10 cellular contexts compared by ENCODE assay signal in genomic region chr20:29689411-29690225, GRCh38.
DNase-seq lines count a peak whose midpoint lies in the region; ATAC-seq lines count a peak whose summit lies in the region.
"Had no signal": no experiment of that assay in that cellular context is flagged by ENCODE, and none has a peak within 500 bp of the region (broad histone marks: within the 10 kb centered on the region; RNA-seq: fewer than 3 reads in every experiment).

No MANE protein-coding gene starts in this region.

- no peak overlapping the region for H3K18ac ChIP-seq in mesenchymal stem cell (ENCODE audit: low read depth in 1 of 2, low read length in 2 of 2)
- no peak overlapping the region for H3K18ac ChIP-seq in neuronal stem cell (ENCODE audit: low read length)

- H3K79me1 ChIP-seq in mesenchymal stem cell (replicated peaks; ENCODE audit: low read length, poor library complexity, severe bottlenecking) (no peaks in the 10 kb centered on the region), neuronal stem cell (ENCODE audit: low read depth, low read length) (no peaks in the 10 kb centered on the region)

- H3K9me3 ChIP-seq in mesenchymal stem cell (ENCODE audit: control insufficient read depth, low read length), result no peaks in the 10 kb centered on the region
- H3K9me3 ChIP-seq in neuronal stem cell (replicated peaks in 1 of 2; ENCODE audit: control insufficient read depth in 2 of 2, insufficient read depth in 1 of 2, low read depth in 1 of 2, low read length in 2 of 2), result peaks cover 0 to 8% of the 10 kb centered on the region in 2 donors

- H3K4me1 ChIP-seq in mesenchymal stem cell (ENCODE audit: control insufficient read depth, insufficient read depth, low read depth, low read length), result no peaks in the 10 kb centered on the region
- H3K4me1 ChIP-seq in neuronal stem cell (ENCODE audit: control insufficient read depth in 2 of 2, insufficient read depth in 1 of 2, low read depth in 1 of 2, low read length in 2 of 2), result no peaks in the 10 kb centered on the region

- H4K91ac ChIP-seq in mesenchymal stem cell (ENCODE audit: low read length), result no peak overlapping the region
- H4K91ac ChIP-seq in neuronal stem cell (ENCODE audit: low read depth, low read length, poor library complexity), result no peak overlapping the region

- H3K27ac ChIP-seq in mesenchymal stem cell (ENCODE audit: low read length, poor library complexity, severe bottlenecking) (no peak overlapping the region), neuronal stem cell (replicated peaks; ENCODE audit: low read length) (no peak overlapping the region)

- H3K27me3 Mint-ChIP-seq in activated CD8-positive, alpha-beta T cell treated with anti-CD3 and anti-CD28 coated beads, Interleukin-2, amount 10 ng/mL, durations not matched to agents 7 days and 5 days (ENCODE audit: low read depth), result no peaks in the 10 kb centered on the region
- H3K27me3 Mint-ChIP-seq: stimulated activated naive B cell treated with anti-CD40 and anti-IgM and Interleukin-4, amounts not matched to agents 10 μg/mL and 1 μg/mL and 100 μg/mL, for 72 hours had no signal

- peak; percentile 80 for DNase-seq in COLO829 (ENCODE audit: low spot score)
- DNase-seq in NCI-H1436 treated with DMSO at 0.1 percent for 48 hours (lab: John Stamatoyannopoulos, UW), result peak; percentile 0
- peak; percentile 68 for DNase-seq in activated CD8-positive, alpha-beta T cell treated with anti-CD3 and anti-CD28 coated beads, Interleukin-2, amount 10 ng/mL, durations not matched to agents 7 days and 5 days
- no peak for DNase-seq in mesenchymal stem cell
- no peak for DNase-seq in neuronal stem cell (ENCODE audit: low spot score)
- DNase-seq: NCI-H2107; stimulated activated naive B cell treated with anti-CD40 and anti-IgM and Interleukin-4, amounts not matched to agents 10 μg/mL and 1 μg/mL and 100 μg/mL, for 72 hours had no signal

- 88% methylated on average over 48 of the region's 48 CpGs for WGBS in mesenchymal stem cell
- no CpG with 5 or more reads among the region's 48 CpGs for WGBS in neuronal stem cell (ENCODE audit: extremely low coverage in 2 of 2, insufficient read length in 2 of 2, insufficient replicate concordance in 1 of 2), 2 donors

- no peak overlapping the region for H2BK5ac ChIP-seq in mesenchymal stem cell (ENCODE audit: low read depth, low read length, poor library complexity, severe bottlenecking)
- H2BK5ac ChIP-seq in neuronal stem cell (ENCODE audit: low read length), result no peak overlapping the region

- H4K8ac ChIP-seq in mesenchymal stem cell (ENCODE audit: low read length) (no peak overlapping the region), neuronal stem cell (ENCODE audit: low read depth, low read length) (no peak overlapping the region)

- H3K4me2 ChIP-seq in mesenchymal stem cell (ENCODE audit: low read length, poor library complexity, severe bottlenecking) (no peak overlapping the region), neuronal stem cell (ENCODE audit: insufficient read depth, low read length, poor library complexity, severe bottlenecking) (no peak overlapping the region)

- ATAC-seq in activated CD8-positive, alpha-beta T cell treated with anti-CD3 and anti-CD28 coated beads, Interleukin-2, amount 10 ng/mL, durations not matched to agents 7 days and 5 days, result peak; percentile 94
- ATAC-seq in GM19397 (IDR thresholded peaks at IDR 0.05; ENCODE audit: unreplicated experiment), result no peak
- no peak for ATAC-seq in GM21529 (IDR thresholded peaks at IDR 0.05; ENCODE audit: unreplicated experiment)
- no peak for ATAC-seq in HG03378 (IDR thresholded peaks at IDR 0.05; ENCODE audit: unreplicated experiment)

- peaks cover 3% of the 10 kb centered on the region for H3K36me3 Mint-ChIP-seq in activated CD8-positive, alpha-beta T cell treated with anti-CD3 and anti-CD28 coated beads, Interleukin-2, amount 10 ng/mL, durations not matched to agents 7 days and 5 days (ENCODE audit: low read depth)

- CTCF ChIA-PET in activated CD8-positive, alpha-beta T cell treated with anti-CD3 and anti-CD28 coated beads, Interleukin-2, amount 10 ng/mL, durations not matched to agents 7 days and 5 days (lab: Charles Lee), result no interaction called here

- H2AFZ ChIP-seq in mesenchymal stem cell (ENCODE audit: low read depth, low read length) (no peak overlapping the region), neuronal stem cell (ENCODE audit: low read length) (no peak overlapping the region)

- H2AK5ac ChIP-seq in mesenchymal stem cell (ENCODE audit: low read length, severe bottlenecking) (no peak overlapping the region), neuronal stem cell (ENCODE audit: low read depth, low read length) (no peak overlapping the region)

- H3K14ac ChIP-seq in mesenchymal stem cell (ENCODE audit: low read length in 2 of 2), result no peak overlapping the region
- no peak overlapping the region for H3K14ac ChIP-seq in neuronal stem cell (ENCODE audit: low read length)

- H3K23ac ChIP-seq in mesenchymal stem cell (ENCODE audit: low read length in 2 of 2) (no peak overlapping the region), neuronal stem cell (ENCODE audit: low read depth, low read length, poor library complexity) (no peak overlapping the region)

- H3K36me3 ChIP-seq in mesenchymal stem cell (ENCODE audit: control insufficient read depth in 1 of 2, insufficient read depth in 2 of 2, low read depth in 1 of 2, low read length in 2 of 2) (no peaks in the 10 kb centered on the region), neuronal stem cell (replicated peaks in 1 of 2; ENCODE audit: control insufficient read depth in 2 of 2, insufficient read depth in 2 of 2, low read length in 2 of 2) (no peaks in the 10 kb centered on the region)

- H3K9ac ChIP-seq in mesenchymal stem cell (ENCODE audit: low read length), result peak overlapping the region; percentile 18
- no peak overlapping the region for H3K9ac ChIP-seq in neuronal stem cell (ENCODE audit: low read depth, low read length, poor library complexity)

- no peak overlapping the region for H2BK120ac ChIP-seq in mesenchymal stem cell (ENCODE audit: low read depth, low read length)
- H2BK120ac ChIP-seq in neuronal stem cell (ENCODE audit: low read depth, low read length), result no peak overlapping the region

- H3K4ac ChIP-seq in mesenchymal stem cell (ENCODE audit: low read depth in 1 of 2, low read length in 2 of 2), result no peak overlapping the region
- H3K4ac ChIP-seq in neuronal stem cell (ENCODE audit: low read length), result no peak overlapping the region

- POLR2A ChIA-PET in activated CD8-positive, alpha-beta T cell treated with anti-CD3 and anti-CD28 coated beads, Interleukin-2, amount 10 ng/mL, durations not matched to agents 7 days and 5 days (lab: Charles Lee), result no interaction called here

- peak overlapping the region; percentile 58 for H3K4me3 Mint-ChIP-seq in activated CD8-positive, alpha-beta T cell treated with anti-CD3 and anti-CD28 coated beads, Interleukin-2, amount 10 ng/mL, durations not matched to agents 7 days and 5 days

- peaks cover 13% of the 10 kb centered on the region for H3K9me3 Mint-ChIP-seq in activated CD8-positive, alpha-beta T cell treated with anti-CD3 and anti-CD28 coated beads, Interleukin-2, amount 10 ng/mL, durations not matched to agents 7 days and 5 days (ENCODE audit: insufficient read depth)

- peak overlapping the region in 1 of 2 experiments; percentile 61 for H3K4me3 ChIP-seq in mesenchymal stem cell (ENCODE audit: insufficient read depth in 1 of 2, low read depth in 1 of 2, low read length in 2 of 2)
- no peak overlapping the region for H3K4me3 ChIP-seq in neuronal stem cell (ENCODE audit: low read length in 2 of 2)

- H3K27me3 ChIP-seq in mesenchymal stem cell (ENCODE audit: control insufficient read depth in 1 of 2, insufficient read depth in 1 of 2, low read length in 2 of 2), result no peaks in the 10 kb centered on the region
- no peaks in the 10 kb centered on the region for H3K27me3 ChIP-seq in neuronal stem cell (ENCODE audit: control insufficient read depth in 3 of 3, insufficient read depth in 3 of 3, low read depth in 1 of 3, low read length in 3 of 3)

- no peak overlapping the region for H2BK12ac ChIP-seq in mesenchymal stem cell (ENCODE audit: low read length in 2 of 2)
- H2BK12ac ChIP-seq in neuronal stem cell (ENCODE audit: low read length), result no peak overlapping the region

- peak overlapping the region; percentile 85 for H3K27ac Mint-ChIP-seq in activated CD8-positive, alpha-beta T cell treated with anti-CD3 and anti-CD28 coated beads, Interleukin-2, amount 10 ng/mL, durations not matched to agents 7 days and 5 days
- H3K27ac Mint-ChIP-seq: stimulated activated naive B cell treated with anti-CD40 and anti-IgM and Interleukin-4, amounts not matched to agents 10 μg/mL and 1 μg/mL and 100 μg/mL, for 72 hours had no signal

- H2BK15ac ChIP-seq in mesenchymal stem cell (ENCODE audit: low read depth, poor library complexity, severe bottlenecking) (no peak overlapping the region), neuronal stem cell (ENCODE audit: low read length) (no peak overlapping the region)

- peaks cover 4% of the 10 kb centered on the region for H3K4me1 Mint-ChIP-seq in activated CD8-positive, alpha-beta T cell treated with anti-CD3 and anti-CD28 coated beads, Interleukin-2, amount 10 ng/mL, durations not matched to agents 7 days and 5 days (ENCODE audit: low read depth)

Comparison
In these comparisons a context has a peak if more than half of its experiments do, and no peak if none do; other contexts are left out.
1. DNase-seq: peak in COLO829 (single experiment), NCI-H1436 treated with DMSO at 0.1 percent for 48 hours (single experiment) and activated CD8-positive, alpha-beta T cell treated with anti-CD3 and anti-CD28 coated beads, Interleukin-2, amount 10 ng/mL, durations not matched to agents 7 days and 5 days (single experiment); none in mesenchymal stem cell (single experiment) and neuronal stem cell (single experiment).